27 cellular contexts compared by ENCODE assay signal in the genomic region with DNA sequence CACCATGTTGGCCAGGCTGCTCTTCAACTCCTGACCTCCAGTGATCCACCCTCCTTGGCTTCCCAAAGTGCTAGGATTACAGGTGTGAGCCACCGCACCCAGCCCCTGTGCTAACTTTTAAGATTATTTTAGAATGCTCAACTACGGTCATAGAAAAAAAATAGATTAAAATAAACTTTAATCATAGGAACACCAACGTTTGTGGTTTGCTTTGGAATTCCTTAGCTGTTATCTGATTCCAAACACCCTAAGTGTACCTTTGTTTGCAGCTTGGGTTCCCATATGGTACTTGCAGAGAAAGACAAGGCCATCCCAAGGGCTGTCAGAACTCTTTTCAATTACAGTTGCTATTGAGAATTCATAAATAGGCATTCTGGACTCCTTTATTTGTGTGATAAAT.
"Had no signal": no experiment of that assay in that cellular context is flagged by ENCODE, and none has a peak within 500 bp of the region (broad histone marks: within the 10 kb centered on the region; RNA-seq: fewer than 3 reads in every experiment).

No MANE protein-coding gene starts in this region.

- H3K27ac ChIP-seq: KMS-11, PC-9, SK-N-MC had no signal

- H3K4me3 ChIP-seq: PC-9, SK-N-MC had no signal

- H3K27me3 Mint-ChIP-seq: activated CD4-positive, alpha-beta T cell treated with anti-CD3 and anti-CD28 coated beads, Interleukin-2, amount 10 ng/mL, durations not matched to agents 24 days and 14 days; activated CD8-positive, alpha-beta T cell treated with anti-CD3 and anti-CD28 coated beads for 36 hours; activated naive CD8-positive, alpha-beta T cell treated with anti-CD3 and anti-CD28 coated beads for 36 hours; activated T-helper 17 cell treated with anti-CD3 and anti-CD28 coated beads, Interleukin-2, amount 50 U/mL, for 72 hours had no signal

- H3K27ac Mint-ChIP-seq: activated CD4-positive, alpha-beta T cell treated with anti-CD3 and anti-CD28 coated beads, Interleukin-2, amount 10 ng/mL, durations not matched to agents 24 days and 14 days; activated CD8-positive, alpha-beta T cell treated with anti-CD3 and anti-CD28 coated beads for 36 hours; activated naive CD8-positive, alpha-beta T cell treated with anti-CD3 and anti-CD28 coated beads for 36 hours; activated T-cell treated with anti-CD3 and anti-CD28 coated beads, Interleukin-2, amount 50 U/mL, for 72 hours; activated T-helper 17 cell treated with anti-CD3 and anti-CD28 coated beads, Interleukin-2, amount 50 U/mL, for 72 hours; T-helper 2 cell treated with Interferon-gamma antibody and Interleukin-4, amounts not matched to agents 5 μg/mL and 100 μg/mL, for 36 hours had no signal

- H2AFZ ChIP-seq: PC-9 had no signal

- H3K36me3 Mint-ChIP-seq: activated naive CD8-positive, alpha-beta T cell treated with anti-CD3 and anti-CD28 coated beads for 36 hours had no signal

- DNase-seq: activated CD4-positive, alpha-beta T cell treated with anti-CD3 and anti-CD28 coated beads, Interleukin-2, amount 10 ng/mL, durations not matched to agents 24 days and 14 days; activated CD4-positive, alpha-beta T cell treated with anti-CD3 and anti-CD28 coated beads, Interleukin-2, amount 50 U/mL, for 4 hours; activated CD8-positive, alpha-beta T cell treated with anti-CD3 and anti-CD28 coated beads for 36 hours; activated effector memory CD4-positive, alpha-beta T cell treated with anti-CD3 and anti-CD28 coated beads, Interleukin-2, amount 50 U/mL, for 16 hours; activated naive CD4-positive, alpha-beta T cell; activated naive CD4-positive, alpha-beta T cell treated with anti-CD3 and anti-CD28 coated beads, Interleukin-2, amount 50 U/mL, for 16 hours; activated naive CD8-positive, alpha-beta T cell treated with anti-CD3 and anti-CD28 coated beads for 36 hours; activated T-cell treated with anti-CD3 and anti-CD28 coated beads, Interleukin-2, amount 50 U/mL, for 1 hour; activated T-cell treated with anti-CD3 and anti-CD28 coated beads, Interleukin-2, amount 50 U/mL, for 72 hours; amygdala; NCI-H1092 treated with DMSO at 0.1 percent for 48 hours; NCI-H1417; NCI-H146; NCI-H187; NCI-H2029 treated with DMSO at 0.1 percent for 48 hours; NCI-H2107; NCI-H226; NCI-H446 treated with DMSO at 0.1 percent for 48 hours; NCI-H524; NCI-H82; PC-9; Right ventricle myocardium superior had no signal

- H3K4me3 Mint-ChIP-seq: activated CD4-positive, alpha-beta T cell treated with anti-CD3 and anti-CD28 coated beads, Interleukin-2, amount 10 ng/mL, durations not matched to agents 24 days and 14 days; activated CD8-positive, alpha-beta T cell treated with anti-CD3 and anti-CD28 coated beads for 36 hours; activated naive CD8-positive, alpha-beta T cell treated with anti-CD3 and anti-CD28 coated beads for 36 hours; activated T-cell treated with anti-CD3 and anti-CD28 coated beads, Interleukin-2, amount 50 U/mL, for 72 hours; activated T-helper 17 cell treated with anti-CD3 and anti-CD28 coated beads, Interleukin-2, amount 50 U/mL, for 72 hours; T-helper 2 cell treated with Interferon-gamma antibody and Interleukin-4, amounts not matched to agents 5 μg/mL and 100 μg/mL, for 36 hours had no signal

- H3K9me3 Mint-ChIP-seq: activated CD8-positive, alpha-beta T cell treated with anti-CD3 and anti-CD28 coated beads for 36 hours; activated naive CD8-positive, alpha-beta T cell treated with anti-CD3 and anti-CD28 coated beads for 36 hours; activated T-helper 17 cell treated with anti-CD3 and anti-CD28 coated beads, Interleukin-2, amount 50 U/mL, for 72 hours; T-helper 2 cell treated with Interferon-gamma antibody and Interleukin-4, amounts not matched to agents 5 μg/mL and 100 μg/mL, for 36 hours had no signal

- FAIRE-seq: TTC549 had no signal

- H3K9ac ChIP-seq: KMS-11 had no signal

- H3K4me1 Mint-ChIP-seq: activated CD4-positive, alpha-beta T cell treated with anti-CD3 and anti-CD28 coated beads, Interleukin-2, amount 10 ng/mL, durations not matched to agents 24 days and 14 days; activated naive CD8-positive, alpha-beta T cell treated with anti-CD3 and anti-CD28 coated beads for 36 hours; activated T-helper 17 cell treated with anti-CD3 and anti-CD28 coated beads, Interleukin-2, amount 50 U/mL, for 72 hours had no signal

- H3K4me2 ChIP-seq: KMS-11, PC-9 had no signal
